In the genomic region with DNA sequence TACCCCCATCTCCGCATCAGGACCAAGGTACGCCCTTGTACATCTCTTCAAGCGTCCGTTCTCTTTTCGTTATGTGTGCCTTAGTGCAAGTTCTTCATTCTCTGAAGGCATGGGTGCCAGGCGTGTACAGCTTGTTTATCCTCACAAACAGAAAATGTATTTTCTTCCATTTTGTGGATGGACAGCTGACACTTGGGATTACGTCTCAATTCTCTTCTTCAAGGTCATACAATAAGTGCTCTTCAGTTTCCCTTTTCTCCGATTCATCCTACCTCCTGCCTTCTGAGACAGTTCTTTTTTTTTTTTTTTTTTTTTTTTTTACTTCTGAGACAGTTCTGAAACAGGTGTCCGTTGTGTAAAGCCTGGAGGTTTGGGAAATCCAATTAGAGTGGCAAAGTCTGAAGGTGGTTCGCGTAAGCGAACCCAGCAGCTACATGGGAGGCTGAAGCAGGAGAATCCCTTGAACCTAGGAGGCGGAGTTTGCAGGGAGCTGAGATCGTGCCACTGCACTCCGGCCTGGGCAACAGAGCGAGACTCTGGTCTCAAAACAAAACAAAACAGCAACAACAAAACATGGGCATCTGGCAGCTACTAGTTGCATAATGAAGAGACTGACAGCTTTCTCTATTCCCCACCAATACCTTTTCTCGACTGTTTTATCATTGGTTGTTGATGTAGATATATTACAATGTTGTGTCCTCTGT, we compare ENCODE assay signal across 8 cellular contexts. TPM values are rescaled to one million over a fixed set of nuclear protein-coding genes. Genes with fewer than 3 reads are reported as not detected.
DNase-seq lines count a peak whose midpoint lies in the region; ATAC-seq and TF ChIP-seq lines count a peak whose summit lies in the region.

No MANE protein-coding gene starts in this region.

- H3K27me3 ChIP-seq in DND-41 (ENCODE audit: insufficient read depth, low read length, poor library complexity) (no peaks in the 10 kb centered on the region), MG63 (no peaks in the 10 kb centered on the region), neural cell (ENCODE audit: insufficient read depth, low read depth, low read length) (no peaks in the 10 kb centered on the region)

- no peak for TF ChIP-seq RAD21 in neural cell (conservative IDR thresholded peaks at IDR 0.05)

- H3K4me3 ChIP-seq in DND-41 (ENCODE audit: low read depth in 1 of 2, low read length in 2 of 2) (peak overlapping the region; percentile 44 to 76; a peak in 3 of 4 replicates), MG63 (peak overlapping the region; percentile 81), neural cell (ENCODE audit: low read length) (peak overlapping the region; percentile 82)

- H3K4me2 ChIP-seq in DND-41 (ENCODE audit: insufficient read depth, low read length) (peak overlapping the region; percentile 96), neural cell (ENCODE audit: low read length) (peak overlapping the region; percentile 61)

- H3K4me3 Mint-ChIP-seq in effector memory CD8-positive, alpha-beta T cell, result peak overlapping the region; percentile 91 to 97

- no peaks in the 10 kb centered on the region for H3F3A ChIP-seq in neural cell (ENCODE audit: insufficient read depth, low read length, poor library complexity, severe bottlenecking)

- DNase-seq in DND-41, result no peak
- no peak for DNase-seq in MG63
- DNase-seq in effector memory CD8-positive, alpha-beta T cell, result no peak
- DNase-seq in GM10248 (ENCODE audit: extremely low spot score), result no peak
- DNase-seq in NCI-H748 treated with DMSO at 0.1 percent for 48 hours (lab: John Stamatoyannopoulos, UW), result no peak
- DNase-seq in SKM-1 (lab: John Stamatoyannopoulos, UW; ENCODE audit: unreplicated experiment), result no peak

- peak overlapping the region; percentile 78; the same call in 1 of the 2 replicates for H2AFZ ChIP-seq in DND-41 (ENCODE audit: low read depth, low read length)
- H2AFZ ChIP-seq in neural cell (ENCODE audit: low read depth, low read length), result no peak overlapping the region

- H3K4me1 ChIP-seq in DND-41 (ENCODE audit: insufficient read depth, low read length), result peaks cover 25% of the 10 kb centered on the region

- POLR2A ChIA-PET in GM10248 (lab: Yijun Ruan, JAX), result interaction anchor here (1.4 kb wide), 1 partner anchor 57 kb away, joined by 4 read pairs; a partner anchor contains a TSS

- H3K27ac Mint-ChIP-seq in effector memory CD8-positive, alpha-beta T cell, result peak overlapping the region; percentile 69 to 95

- H4K20me1 ChIP-seq in DND-41 (ENCODE audit: insufficient read depth, low read length) (peaks cover 17% of the 10 kb centered on the region), neural cell (ENCODE audit: insufficient read depth) (no peaks in the 10 kb centered on the region)

- no peaks in the 10 kb centered on the region for H3K27me3 Mint-ChIP-seq in effector memory CD8-positive, alpha-beta T cell

- H3K9me2 ChIP-seq in neural cell (ENCODE audit: insufficient read depth, low read length), result no peaks in the 10 kb centered on the region

- no peaks in the 10 kb centered on the region for H3K9me3 Mint-ChIP-seq in effector memory CD8-positive, alpha-beta T cell

- H3K79me2 ChIP-seq in DND-41 (ENCODE audit: insufficient read depth, low read length) (peaks cover 49% of the 10 kb centered on the region), neural cell (replicated peaks; ENCODE audit: insufficient read depth, low read length) (peaks cover 22% of the 10 kb centered on the region)

- peaks cover 41% of the 10 kb centered on the region for H3K36me3 ChIP-seq in DND-41 (ENCODE audit: insufficient read depth, low read length)
- H3K36me3 ChIP-seq in MG63, result peaks cover 29% of the 10 kb centered on the region
- H3K36me3 ChIP-seq in neural cell (ENCODE audit: insufficient read depth, low read length), result no peaks in the 10 kb centered on the region

- peaks cover 47% of the 10 kb centered on the region for H3K36me3 Mint-ChIP-seq in effector memory CD8-positive, alpha-beta T cell (ENCODE audit: insufficient read depth)

- H3K27ac ChIP-seq in DND-41 (ENCODE audit: low read length) (peak overlapping the region; percentile 68), neural cell (ENCODE audit: low read length) (peak overlapping the region; percentile 64)

- peaks cover 17 to 18% of the 10 kb centered on the region in 2 donors for H3K4me1 Mint-ChIP-seq in effector memory CD8-positive, alpha-beta T cell (ENCODE audit: low read depth in 2 of 2)

- ATAC-seq in DND-41 (ENCODE audit: insufficient read depth, low read depth) (peak; percentile 1; the same call in 1 of the 3 replicates), HG03175 (IDR thresholded peaks at IDR 0.05; ENCODE audit: unreplicated experiment) (no peak)
- ATAC-seq in effector memory CD8-positive, alpha-beta T cell (replicated peaks), result no peak

- H3K9me3 ChIP-seq in DND-41 (ENCODE audit: insufficient read depth, low read length, severe bottlenecking) (no peaks in the 10 kb centered on the region), MG63 (no peaks in the 10 kb centered on the region), neural cell (ENCODE audit: low read length) (no peaks in the 10 kb centered on the region)

- CTCF ChIA-PET in GM10248 (lab: Yijun Ruan, JAX), result interaction anchor here (0.7 to 4.2 kb wide), 9 partner anchors 8 to 112 kb away, joined by 3 to 22 read pairs (median 4); a partner anchor contains a TSS

- no peak for TF ChIP-seq EP300 in neural cell (conservative IDR thresholded peaks at IDR 0.05; ENCODE audit: poor library complexity, severe bottlenecking)

- H3K9ac ChIP-seq in DND-41 (ENCODE audit: low read depth, low read length), result peak overlapping the region; percentile 56
- H3K9ac ChIP-seq in neural cell (ENCODE audit: low read length), result peak overlapping the region; percentile 73

- TF ChIP-seq CTCF in DND-41 (IDR thresholded peaks at IDR 0.05; ENCODE audit: borderline replicate concordance, extremely low read depth, low read length, poor library complexity, severe bottlenecking) (no peak), neural cell (IDR thresholded peaks at IDR 0.05; ENCODE audit: poor library complexity, severe bottlenecking) (no peak), GM10248 (IDR thresholded peaks at IDR 0.05; ENCODE audit: control extremely low read depth, extremely low read depth, low read depth, missing control alignments) (no peak)

TF ChIP-seq in neural cell, 6 proteins besides CTCF, POLR2A, EP300 and RAD21:
- TF ChIP-seq TAF1 (IDR thresholded peaks at IDR 0.05; ENCODE audit: low read depth) (no peak), POLR2AphosphoS5 (IDR thresholded peaks at IDR 0.05) (no peak), SMC3 (conservative IDR thresholded peaks at IDR 0.05; ENCODE audit: poor library complexity) (no peak), EZH2 (IDR thresholded peaks at IDR 0.05; ENCODE audit: borderline replicate concordance, insufficient read depth, low read length, poor library complexity, severe bottlenecking) (no peak), MXI1 (conservative IDR thresholded peaks at IDR 0.05; ENCODE audit: poor library complexity, severe bottlenecking) (no peak)
- TF ChIP-seq, protein P1, sequence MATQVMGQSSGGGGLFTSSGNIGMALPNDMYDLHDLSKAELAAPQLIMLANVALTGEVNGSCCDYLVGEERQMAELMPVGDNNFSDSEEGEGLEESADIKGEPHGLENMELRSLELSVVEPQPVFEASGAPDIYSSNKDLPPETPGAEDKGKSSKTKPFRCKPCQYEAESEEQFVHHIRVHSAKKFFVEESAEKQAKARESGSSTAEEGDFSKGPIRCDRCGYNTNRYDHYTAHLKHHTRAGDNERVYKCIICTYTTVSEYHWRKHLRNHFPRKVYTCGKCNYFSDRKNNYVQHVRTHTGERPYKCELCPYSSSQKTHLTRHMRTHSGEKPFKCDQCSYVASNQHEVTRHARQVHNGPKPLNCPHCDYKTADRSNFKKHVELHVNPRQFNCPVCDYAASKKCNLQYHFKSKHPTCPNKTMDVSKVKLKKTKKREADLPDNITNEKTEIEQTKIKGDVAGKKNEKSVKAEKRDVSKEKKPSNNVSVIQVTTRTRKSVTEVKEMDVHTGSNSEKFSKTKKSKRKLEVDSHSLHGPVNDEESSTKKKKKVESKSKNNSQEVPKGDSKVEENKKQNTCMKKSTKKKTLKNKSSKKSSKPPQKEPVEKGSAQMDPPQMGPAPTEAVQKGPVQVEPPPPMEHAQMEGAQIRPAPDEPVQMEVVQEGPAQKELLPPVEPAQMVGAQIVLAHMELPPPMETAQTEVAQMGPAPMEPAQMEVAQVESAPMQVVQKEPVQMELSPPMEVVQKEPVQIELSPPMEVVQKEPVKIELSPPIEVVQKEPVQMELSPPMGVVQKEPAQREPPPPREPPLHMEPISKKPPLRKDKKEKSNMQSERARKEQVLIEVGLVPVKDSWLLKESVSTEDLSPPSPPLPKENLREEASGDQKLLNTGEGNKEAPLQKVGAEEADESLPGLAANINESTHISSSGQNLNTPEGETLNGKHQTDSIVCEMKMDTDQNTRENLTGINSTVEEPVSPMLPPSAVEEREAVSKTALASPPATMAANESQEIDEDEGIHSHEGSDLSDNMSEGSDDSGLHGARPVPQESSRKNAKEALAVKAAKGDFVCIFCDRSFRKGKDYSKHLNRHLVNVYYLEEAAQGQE (IDR thresholded peaks at IDR 0.05; ENCODE audit: borderline replicate concordance), result no peak

RNA-seq across cellular contexts. Expression of a gene that starts 0.7 kb away (rescaled TPM):
- 359 and 816 TPM in 2 replicates for total RNA-seq in MG63 (2014; rRNA removed; shearing (Covaris generic); ENCODE audit: low replicate concordance)
- 1,801 and 2,017 TPM in 2 replicates for polyA plus RNA-seq in neural cell
- 363 and 381 TPM in 2 replicates for polyA minus RNA-seq in neural cell

RNA-seq across cellular contexts. Expression of a gene that starts 7.5 kb away (rescaled TPM):
- 40.3 and 41.4 TPM in 2 replicates for total RNA-seq in MG63 (2014; rRNA removed; shearing (Covaris generic); ENCODE audit: low replicate concordance)
- 40.7 and 45.1 TPM in 2 replicates for polyA plus RNA-seq in neural cell
- polyA minus RNA-seq in neural cell, result 21.9 and 22.6 TPM in 2 replicates

RNA-seq across cellular contexts. Expression of a gene that starts 7.6 kb away (rescaled TPM):
- total RNA-seq in MG63 (2014; rRNA removed; shearing (Covaris generic); ENCODE audit: low replicate concordance), result 14.8 and 15.5 TPM in 2 replicates
- 43.6 and 45.3 TPM in 2 replicates for polyA plus RNA-seq in neural cell
- 41.4 and 47.8 TPM in 2 replicates for polyA minus RNA-seq in neural cell

RNA-seq across cellular contexts. Expression of a gene that starts 30.9 kb away (rescaled TPM):
- total RNA-seq in MG63 (2014; rRNA removed; shearing (Covaris generic); ENCODE audit: low replicate concordance), result 332 and 366 TPM in 2 replicates
- polyA plus RNA-seq in neural cell, result 263 and 289 TPM in 2 replicates
- 112 and 127 TPM in 2 replicates for polyA minus RNA-seq in neural cell

RNA-seq across cellular contexts. Expression of a gene that starts 57.3 kb away (rescaled TPM):
- total RNA-seq in MG63 (2014; rRNA removed; shearing (Covaris generic); ENCODE audit: low replicate concordance), result 472 and 685 TPM in 2 replicates
- 404 and 466 TPM in 2 replicates for polyA plus RNA-seq in neural cell
- 126 and 149 TPM in 2 replicates for polyA minus RNA-seq in neural cell
